Comparison of ENCODE assay signal across 29 cellular contexts in the genomic region with DNA sequence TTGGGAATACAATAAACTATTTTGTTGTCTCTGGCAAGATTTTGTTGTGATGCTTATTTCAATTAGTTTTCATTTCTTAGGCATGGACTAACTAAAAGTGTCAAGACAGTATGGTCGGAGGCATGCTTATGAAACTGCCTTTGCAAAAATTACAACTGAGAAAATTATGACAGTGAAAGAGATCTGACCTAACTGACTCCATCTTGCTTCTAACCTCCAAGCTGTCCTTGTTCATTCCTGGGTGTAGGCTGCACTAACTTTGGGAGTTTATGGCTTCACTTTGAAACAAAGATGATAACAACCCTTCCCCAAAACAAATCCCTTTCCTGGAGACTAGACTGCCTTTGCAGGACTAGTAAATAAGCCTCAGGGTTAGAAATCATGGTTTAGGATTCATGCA.
"Had no signal": no experiment of that assay in that cellular context is flagged by ENCODE, and none has a peak within 500 bp of the region (broad histone marks: within the 10 kb centered on the region; RNA-seq: fewer than 3 reads in every experiment).

No MANE protein-coding gene starts in this region.

- H3K9me3 ChIP-seq: left lung, lower lobe of right lung, pancreas, prostate gland, spleen, tibial nerve, upper lobe of left lung, vagina had no signal

- H3K27ac ChIP-seq: left lung, lower lobe of right lung, pancreas, prostate gland, skin epidermis, spleen, tibial nerve, upper lobe of left lung, vagina had no signal

- H3K27me3 Mint-ChIP-seq: stimulated activated naive CD8-positive, alpha-beta T cell treated with anti-CD3 and anti-CD28 coated beads, Interleukin-15, amount 100 ng/mL, for 72 hours had no signal

- ATAC-seq: left colon; left lung; lower lobe of right lung; natural killer cell treated with Interleukin-12 subunit alpha and Interleukin-12 subunit beta and Interleukin-15 and Interleukin-18, amount 100 ng/mL, for 72 hours; pancreas; right cardiac atrium; sciatic nerve; stimulated activated memory B cell treated with anti-CD40 and anti-IgM and Interleukin-4, amounts not matched to agents 10 μg/mL and 1 μg/mL and 100 μg/mL, for 72 hours; stimulated activated naive CD8-positive, alpha-beta T cell treated with anti-CD3 and anti-CD28 coated beads, Interleukin-15, amount 100 ng/mL, for 72 hours had no signal

- H3K4me3 Mint-ChIP-seq: immature natural killer cell; natural killer cell treated with Interleukin-12 subunit alpha and Interleukin-12 subunit beta and Interleukin-15 and Interleukin-18, amount 100 ng/mL, for 72 hours; neural crest cell; stimulated activated memory B cell treated with anti-CD40 and anti-IgM and Interleukin-4, amounts not matched to agents 10 μg/mL and 1 μg/mL and 100 μg/mL, for 72 hours; stimulated activated naive CD8-positive, alpha-beta T cell treated with anti-CD3 and anti-CD28 coated beads, Interleukin-15, amount 100 ng/mL, for 72 hours had no signal

- H3K4me3 ChIP-seq: left lung, lower lobe of right lung, pancreas, prostate gland, skin epidermis, spleen, tibial nerve, upper lobe of left lung, vagina had no signal

- H3K27me3 ChIP-seq: left lung, pancreas, tibial nerve, upper lobe of left lung, vagina had no signal

- FAIRE-seq: islet of Langerhans, kidney, pancreas had no signal

- DNase-seq: hypothalamus; immature natural killer cell; kidney; left colon; left lung; lower lobe of right lung; mammary epithelial cell; mesenchymal stem cell; naive B cell; nucleus accumbens; pancreas; posterior cingulate gyrus; retina; right cardiac atrium; spleen; stimulated activated CD4-positive, alpha-beta T cell treated with anti-CD3 and anti-CD28 coated beads, Interleukin-4, amount 100 ng/mL, for 24 hours; stimulated activated naive CD4-positive, alpha-beta T cell treated with Interleukin-2 at 50 U/mL for 16 hours; stimulated activated naive CD8-positive, alpha-beta T cell treated with anti-CD3 and anti-CD28 coated beads, Interleukin-15, amount 100 ng/mL, for 72 hours; substantia nigra; upper lobe of left lung had no signal

- H3K27ac Mint-ChIP-seq: immature natural killer cell; naive B cell; natural killer cell treated with Interleukin-12 subunit alpha and Interleukin-12 subunit beta and Interleukin-15 and Interleukin-18, amount 100 ng/mL, for 72 hours; stimulated activated memory B cell treated with anti-CD40 and anti-IgM and Interleukin-4, amounts not matched to agents 10 μg/mL and 1 μg/mL and 100 μg/mL, for 72 hours; stimulated activated naive CD8-positive, alpha-beta T cell treated with anti-CD3 and anti-CD28 coated beads, Interleukin-15, amount 100 ng/mL, for 72 hours had no signal

- H3K36me3 ChIP-seq: left lung, lower lobe of right lung, pancreas, prostate gland, spleen, tibial nerve, upper lobe of left lung, vagina had no signal

- H3K4me1 ChIP-seq: pancreas, prostate gland had no signal

- H3K9me3 Mint-ChIP-seq: naive B cell; natural killer cell treated with Interleukin-12 subunit alpha and Interleukin-12 subunit beta and Interleukin-15 and Interleukin-18, amount 100 ng/mL, for 72 hours; stimulated activated memory B cell treated with anti-CD40 and anti-IgM and Interleukin-4, amounts not matched to agents 10 μg/mL and 1 μg/mL and 100 μg/mL, for 72 hours; stimulated activated naive CD8-positive, alpha-beta T cell treated with anti-CD3 and anti-CD28 coated beads, Interleukin-15, amount 100 ng/mL, for 72 hours had no signal
